8 cellular contexts compared by ENCODE assay signal in genomic region chr13:60396008-60396782, GRCh38.
DNase-seq lines count a peak whose midpoint lies in the region; ATAC-seq, FAIRE-seq and TF ChIP-seq lines count a peak whose summit lies in the region.

No MANE protein-coding gene starts in this region.

- no peaks in the 10 kb centered on the region for H3K9me3 Mint-ChIP-seq in central memory CD8-positive, alpha-beta T cell

- ATAC-seq in GM19025 (IDR thresholded peaks at IDR 0.05; ENCODE audit: low read depth, unreplicated experiment), result peak; percentile 69
- peak; percentile 68 for ATAC-seq in HG03280 (IDR thresholded peaks at IDR 0.05; ENCODE audit: unreplicated experiment)
- peak; percentile 79 for ATAC-seq in central memory CD8-positive, alpha-beta T cell (replicated peaks; ENCODE audit: extremely low read depth, poor library complexity, severe bottlenecking)

- FAIRE-seq in islet of Langerhans (lab: Jason Lieb, UNC), result peak; percentile 65

- peaks cover 28% of the 10 kb centered on the region for H3K4me1 Mint-ChIP-seq in central memory CD8-positive, alpha-beta T cell

- peak; percentile 76 for DNase-seq in AG09319 (ENCODE audit: extremely low read depth, low read depth)
- peak; percentile 96 for DNase-seq in NCI-H345 (lab: John Stamatoyannopoulos, UW)
- DNase-seq in activated CD4-positive, CD25-positive, alpha-beta regulatory T cell (lab: John Stamatoyannopoulos, UW), result peak; percentile 68 to 79 (median 74)
- peak; percentile 67 to 72 for DNase-seq in central memory CD8-positive, alpha-beta T cell (ENCODE audit: low spot score in 2 of 2)
- peak; percentile 85 for DNase-seq in stimulated activated CD4-positive, alpha-beta T cell treated with anti-CD3 and anti-CD28 coated beads, Interleukin-12 subunit alpha, Interleukin-12 subunit beta, amount 100 ng/mL, for 4 hours

- peak overlapping the region; percentile 91 for H3K27ac Mint-ChIP-seq in central memory CD8-positive, alpha-beta T cell (ENCODE audit: low read depth)

- H3K27me3 Mint-ChIP-seq in central memory CD8-positive, alpha-beta T cell, result no peaks in the 10 kb centered on the region

- peak overlapping the region; percentile 87 for H3K4me3 Mint-ChIP-seq in central memory CD8-positive, alpha-beta T cell

- H3K36me3 Mint-ChIP-seq in central memory CD8-positive, alpha-beta T cell (ENCODE audit: insufficient read depth), result peaks cover 12% of the 10 kb centered on the region

- TF ChIP-seq CTCF in AG09319 (IDR thresholded peaks at IDR 0.05; ENCODE audit: low read depth, low read length), result no peak

Comparison
In these comparisons a context has a peak if more than half of its experiments do, and no peak if none do; other contexts are left out.
1. Peak in every context shown above with its lines: DNase-seq and ATAC-seq.